Comparison of ENCODE assay signal across 1 cellular context in genomic region chr1:244324176-244324883, GRCh38.
TF ChIP-seq lines count a peak whose summit lies in the region.

No MANE protein-coding gene starts in this region.

TF ChIP-seq in K562, 482 proteins besides CTCF, POLR2A, EP300 and RAD21 (continued from another document):
- no peak for TF ChIP-seq REST (CRISPR knock-in tag; IDR thresholded peaks at IDR 0.05; ENCODE audit: low read depth)
- TF ChIP-seq MAX (CRISPR knock-in tag; IDR thresholded peaks at IDR 0.05) = 0 out of 2 replicates have a peak, but pooled peaks have one; percentile 19
- TF ChIP-seq ZNF212 (CRISPR knock-in tag; IDR thresholded peaks at IDR 0.05) = no peak
- no peak for TF ChIP-seq ZNF431 (CRISPR knock-in tag; IDR thresholded peaks at IDR 0.05)
- TF ChIP-seq, protein P1, sequence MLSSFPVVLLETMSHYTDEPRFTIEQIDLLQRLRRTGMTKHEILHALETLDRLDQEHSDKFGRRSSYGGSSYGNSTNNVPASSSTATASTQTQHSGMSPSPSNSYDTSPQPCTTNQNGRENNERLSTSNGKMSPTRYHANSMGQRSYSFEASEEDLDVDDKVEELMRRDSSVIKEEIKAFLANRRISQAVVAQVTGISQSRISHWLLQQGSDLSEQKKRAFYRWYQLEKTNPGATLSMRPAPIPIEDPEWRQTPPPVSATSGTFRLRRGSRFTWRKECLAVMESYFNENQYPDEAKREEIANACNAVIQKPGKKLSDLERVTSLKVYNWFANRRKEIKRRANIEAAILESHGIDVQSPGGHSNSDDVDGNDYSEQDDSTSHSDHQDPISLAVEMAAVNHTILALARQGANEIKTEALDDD (IDR thresholded peaks at IDR 0.05) = no peak
- TF ChIP-seq MYNN (IDR thresholded peaks at IDR 0.05) = no peak
- TF ChIP-seq MYNN (CRISPR knock-in tag; IDR thresholded peaks at IDR 0.05) = no peak
- TF ChIP-seq NFRKB (IDR thresholded peaks at IDR 0.05; ENCODE audit: low read depth) = no peak
- TF ChIP-seq NELFE (IDR thresholded peaks at IDR 0.05; ENCODE audit: insufficient read depth, insufficient read length) = no peak
- TF ChIP-seq WHSC1 (IDR thresholded peaks at IDR 0.05; ENCODE audit: low read length) = peak; percentile 80
- no peak for TF ChIP-seq RHOXF2B (CRISPR knock-in tag; conservative IDR thresholded peaks at IDR 0.05)
- no peak for TF ChIP-seq PHB (CRISPR knock-in tag; IDR thresholded peaks at IDR 0.05)
- TF ChIP-seq, protein P2, sequence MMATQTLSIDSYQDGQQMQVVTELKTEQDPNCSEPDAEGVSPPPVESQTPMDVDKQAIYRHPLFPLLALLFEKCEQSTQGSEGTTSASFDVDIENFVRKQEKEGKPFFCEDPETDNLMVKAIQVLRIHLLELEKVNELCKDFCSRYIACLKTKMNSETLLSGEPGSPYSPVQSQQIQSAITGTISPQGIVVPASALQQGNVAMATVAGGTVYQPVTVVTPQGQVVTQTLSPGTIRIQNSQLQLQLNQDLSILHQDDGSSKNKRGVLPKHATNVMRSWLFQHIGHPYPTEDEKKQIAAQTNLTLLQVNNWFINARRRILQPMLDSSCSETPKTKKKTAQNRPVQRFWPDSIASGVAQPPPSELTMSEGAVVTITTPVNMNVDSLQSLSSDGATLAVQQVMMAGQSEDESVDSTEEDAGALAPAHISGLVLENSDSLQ (IDR thresholded peaks at IDR 0.05) = peak; percentile 91
- TF ChIP-seq CREM (IDR thresholded peaks at IDR 0.05; ENCODE audit: low read depth) = no peak
- no peak for TF ChIP-seq SIRT6 (IDR thresholded peaks at IDR 0.05; ENCODE audit: low read depth, low read length)
- TF ChIP-seq FOXA1 (IDR thresholded peaks at IDR 0.05; ENCODE audit: borderline replicate concordance) = no peak
TF ChIP-seq in K562: peak in this region for 3.
